22 cellular contexts compared by ENCODE assay signal in the genomic region with DNA sequence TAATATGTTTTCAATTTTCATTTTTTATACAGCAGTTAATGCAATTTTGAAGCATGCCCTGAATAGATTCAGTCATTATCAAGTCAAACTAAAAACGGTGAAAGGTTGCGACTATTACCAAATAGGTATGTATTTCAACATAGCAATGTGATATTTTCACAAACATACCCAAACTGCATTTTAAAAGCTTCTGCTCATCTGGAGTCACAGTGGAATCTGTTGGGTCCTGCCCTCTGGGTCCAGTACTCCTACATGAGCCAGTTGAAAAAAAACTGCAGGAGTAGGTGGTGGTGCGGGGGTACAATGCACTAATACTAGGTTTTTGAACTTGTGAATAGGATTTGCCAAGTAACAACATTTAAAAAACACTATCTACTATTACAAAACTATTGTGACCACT. TPM values are rescaled to one million over a fixed set of nuclear protein-coding genes. Genes with fewer than 3 reads are reported as not detected.
"Had no signal": no experiment of that assay in that cellular context is flagged by ENCODE, and none has a peak within 500 bp of the region (broad histone marks: within the 10 kb centered on the region; RNA-seq: fewer than 3 reads in every experiment).

No MANE protein-coding gene starts in this region.

- H3K9me3 Mint-ChIP-seq: dendritic cell treated with granulocyte-macrophage colony-stimulating factor and Interleukin-4, amounts not matched to agents 40 ng/mL and 50 ng/mL, for 4 days; neural crest cell; stimulated activated naive CD8-positive, alpha-beta T cell treated with anti-CD3 and anti-CD28 coated beads, Interleukin-15, Interleukin-2, amounts not matched to agents 100 ng/mL and 50 ng/mL, for 24 hours; WTC11 had no signal

- H3K4me3 Mint-ChIP-seq: activated CD4-positive, alpha-beta T cell treated with anti-CD3 and anti-CD28 coated beads for 36 hours; activated naive CD8-positive, alpha-beta T cell; neural crest cell; stimulated activated naive CD8-positive, alpha-beta T cell treated with anti-CD3 and anti-CD28 coated beads, Interleukin-15, Interleukin-2, amounts not matched to agents 100 ng/mL and 50 ng/mL, for 24 hours; WTC11 had no signal

- H3K27ac Mint-ChIP-seq: activated CD4-positive, alpha-beta T cell treated with anti-CD3 and anti-CD28 coated beads for 36 hours; activated CD8-positive, alpha-beta memory T cell treated with anti-CD3 and anti-CD28 coated beads, Interleukin-2, amount 10 ng/mL, durations not matched to agents 7 days and 5 days; activated naive CD8-positive, alpha-beta T cell; progenitor cell of endocrine pancreas; stimulated activated naive CD8-positive, alpha-beta T cell treated with anti-CD3 and anti-CD28 coated beads, Interleukin-15, Interleukin-2, amounts not matched to agents 100 ng/mL and 50 ng/mL, for 24 hours; WTC11 had no signal

- H3K27ac ChIP-seq: brain microvascular endothelial cell, esophagus muscularis mucosa had no signal

- H3K4me1 Mint-ChIP-seq: neural crest cell, WTC11 had no signal

- H3K27me3 Mint-ChIP-seq: activated CD4-positive, alpha-beta T cell treated with anti-CD3 and anti-CD28 coated beads for 36 hours; activated CD8-positive, alpha-beta memory T cell treated with anti-CD3 and anti-CD28 coated beads, Interleukin-2, amount 10 ng/mL, durations not matched to agents 7 days and 5 days; activated naive CD8-positive, alpha-beta T cell; dendritic cell treated with granulocyte-macrophage colony-stimulating factor and Interleukin-4, amounts not matched to agents 40 ng/mL and 50 ng/mL, for 4 days; progenitor cell of endocrine pancreas; stimulated activated naive CD8-positive, alpha-beta T cell treated with anti-CD3 and anti-CD28 coated beads, Interleukin-15, Interleukin-2, amounts not matched to agents 100 ng/mL and 50 ng/mL, for 24 hours had no signal

- DNase-seq: activated CD4-positive, alpha-beta T cell treated with anti-CD3 and anti-CD28 coated beads for 36 hours; activated CD4-positive, alpha-beta T cell treated with anti-CD3 and anti-CD28 coated beads, Interleukin-2, amount 50 U/mL, for 48 hours; activated CD8-positive, alpha-beta memory T cell treated with anti-CD3 and anti-CD28 coated beads, Interleukin-2, amount 10 ng/mL, durations not matched to agents 7 days and 5 days; brain microvascular endothelial cell; effector memory CD4-positive, alpha-beta T cell; foreskin fibroblast; hippocampal formation; left colon; mammary epithelial cell; stimulated activated CD4-positive, alpha-beta T cell treated with anti-CD3 and anti-CD28 coated beads, Interleukin-2, amount 100 ng/mL, for 24 hours had no signal

- H3K27me3 ChIP-seq: brain microvascular endothelial cell, esophagus muscularis mucosa had no signal

- ATAC-seq: left colon, WTC11 had no signal

- H3K36me3 ChIP-seq: brain microvascular endothelial cell, esophagus muscularis mucosa had no signal

- H3K9me3 ChIP-seq: esophagus muscularis mucosa had no signal

RNA-seq across cellular contexts. Expression of a gene that starts 0.9 kb away (rescaled TPM):
- total RNA-seq: endothelial cell of umbilical vein, glomerular endothelial cell, mammary epithelial cell, neural crest cell, progenitor cell of endocrine pancreas, SK-MEL-5, WTC11 had no signal
- polyA plus RNA-seq: endothelial cell of umbilical vein, mammary epithelial cell had no signal

RNA-seq across cellular contexts. Expression of a gene that starts 34.3 kb away (rescaled TPM):
- total RNA-seq: endothelial cell of umbilical vein, glomerular endothelial cell, mammary epithelial cell, neural crest cell, osteoblast, progenitor cell of endocrine pancreas, SK-MEL-5, skeletal muscle tissue, WTC11 had no signal
- polyA plus RNA-seq: endothelial cell of umbilical vein, mammary epithelial cell had no signal
